In the genomic region with DNA sequence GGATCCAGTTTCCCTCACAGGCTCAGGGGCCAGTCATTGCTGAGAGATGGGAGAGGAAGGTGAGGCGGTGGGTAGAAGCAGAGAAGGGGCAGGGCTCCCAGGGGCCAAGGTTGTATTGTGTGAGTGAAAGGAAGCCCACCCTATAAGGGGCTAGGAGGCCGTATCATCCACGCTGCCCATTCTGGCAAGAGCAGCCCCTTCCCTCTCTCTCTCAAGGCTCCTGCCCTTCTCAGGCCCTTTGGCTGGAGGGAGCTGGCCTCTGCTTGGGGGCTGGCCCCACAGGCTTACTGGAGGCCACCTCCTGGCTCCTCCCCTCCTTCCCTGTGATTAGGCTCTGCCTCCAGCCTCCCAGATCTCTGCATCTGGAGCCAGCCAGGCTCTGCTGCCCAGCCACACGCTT, we compare ENCODE assay signal across 14 cellular contexts. TPM values are rescaled to one million over a fixed set of nuclear protein-coding genes. Genes with fewer than 3 reads are reported as not detected.
DNase-seq lines count a peak whose midpoint lies in the region; TF ChIP-seq lines count a peak whose summit lies in the region.
"Had no signal": no experiment of that assay in that cellular context is flagged by ENCODE, and none has a peak within 500 bp of the region (broad histone marks: within the 10 kb centered on the region; RNA-seq: fewer than 3 reads in every experiment).

No MANE protein-coding gene starts in this region.

- H2BK15ac ChIP-seq in mesendoderm (replicated peaks; ENCODE audit: low read depth) = no peak overlapping the region

- no peak overlapping the region for H2AK5ac ChIP-seq in mesendoderm (ENCODE audit: low read length)

- peaks cover 0 to 2% of the 10 kb centered on the region in 2 donors for H3K27me3 Mint-ChIP-seq in CD8-positive, alpha-beta memory T cell

- H3K4me3 ChIP-seq in BLaER1 (peak overlapping the region; percentile 48; the same call in 1 of the 2 replicates), mesendoderm (ENCODE audit: low read length) (no peak overlapping the region), osteoblast (ENCODE audit: insufficient read depth, low read length) (no peak overlapping the region)
- no peak overlapping the region for H3K4me3 ChIP-seq in CD8-positive, alpha-beta memory T cell (ENCODE audit: low read length)
- H3K4me3 ChIP-seq: left lung, SJSA1, uterus had no signal

- H3K79me1 ChIP-seq in mesendoderm (ENCODE audit: low read length) = no peaks in the 10 kb centered on the region

- no peak overlapping the region for H2BK5ac ChIP-seq in mesendoderm (ENCODE audit: low read length)

- POLR2A ChIA-PET in CD8-positive, alpha-beta memory T cell (lab: Charles Lee) = interaction anchor here (2.2 to 3.4 kb wide), 2 partner anchors 14 to 31 kb away, joined by 7 to 20 read pairs; partner anchors contain the start of gene TBX21

- H3K4me1 ChIP-seq in BLaER1 = peaks cover 97% of the 10 kb centered on the region
- H3K4me1 ChIP-seq in CD8-positive, alpha-beta memory T cell (ENCODE audit: insufficient read depth, low read length) = peaks cover 75% of the 10 kb centered on the region
- H3K4me1 ChIP-seq in mesendoderm (ENCODE audit: control insufficient read depth, low read depth, low read length) = peaks cover 18% of the 10 kb centered on the region
- no peaks in the 10 kb centered on the region for H3K4me1 ChIP-seq in osteoblast (ENCODE audit: insufficient read depth, low read length)
- H3K4me1 ChIP-seq: SJSA1, uterus had no signal

- DNase-seq in CD8-positive, alpha-beta memory T cell = no peak
- DNase-seq in activated CD8-positive, alpha-beta memory T cell treated with anti-CD3 and anti-CD28 coated beads, Interleukin-2, amount 50 U/mL, for 48 hours = peak; percentile 58
- DNase-seq in mesendoderm (peak; percentile 52), cortex of kidney (lab: John Stamatoyannopoulos, UW) (no peak), osteoblast (ENCODE audit: insufficient read length, low spot score, missing footprints) (no peak), NCI-H2227 treated with DMSO at 0.1 percent for 48 hours (lab: John Stamatoyannopoulos, UW) (no peak)
- DNase-seq: activated CD4-positive, CD25-positive, alpha-beta regulatory T cell; stimulated activated CD4-positive, alpha-beta T cell treated with anti-CD3 and anti-CD28 coated beads, Interleukin-4, amount 100 ng/mL, for 1 hour; uterus had no signal

- peaks cover 19% of the 10 kb centered on the region for H3K36me3 ChIP-seq in BLaER1
- no peaks in the 10 kb centered on the region for H3K36me3 ChIP-seq in CD8-positive, alpha-beta memory T cell (ENCODE audit: insufficient read depth, low read length)
- no peaks in the 10 kb centered on the region for H3K36me3 ChIP-seq in mesendoderm (ENCODE audit: control insufficient read depth, insufficient read depth, low read length)
- peaks cover 8% of the 10 kb centered on the region for H3K36me3 ChIP-seq in osteoblast (ENCODE audit: insufficient read depth, low read length)
- H3K36me3 ChIP-seq: SJSA1, uterus had no signal

- H3K79me2 ChIP-seq in mesendoderm (ENCODE audit: control insufficient read depth, insufficient read depth, low read length) = no peaks in the 10 kb centered on the region
- H3K79me2 ChIP-seq in osteoblast (ENCODE audit: insufficient read depth, low read length) = no peaks in the 10 kb centered on the region

- no peak overlapping the region for H2BK120ac ChIP-seq in mesendoderm (ENCODE audit: low read depth, low read length)

- H3K9ac ChIP-seq in BLaER1 (peak overlapping the region; percentile 49; the same call in 1 of the 2 replicates), mesendoderm (ENCODE audit: low read length) (no peak overlapping the region)

- no peak overlapping the region for H3K18ac ChIP-seq in mesendoderm (ENCODE audit: low read length)

- H3K27me3 ChIP-seq in BLaER1 (no peaks in the 10 kb centered on the region), mesendoderm (ENCODE audit: insufficient read depth, low read length, poor library complexity) (no peaks in the 10 kb centered on the region), osteoblast (ENCODE audit: insufficient read depth, low read length) (no peaks in the 10 kb centered on the region)
- no peaks in the 10 kb centered on the region for H3K27me3 ChIP-seq in CD8-positive, alpha-beta memory T cell (ENCODE audit: insufficient read depth, low read length, poor library complexity, severe bottlenecking)
- H3K27me3 ChIP-seq: left lung, SJSA1, uterus had no signal

- H3K23ac ChIP-seq in mesendoderm (ENCODE audit: low read length) = no peak overlapping the region

- no peak overlapping the region for H3K4ac ChIP-seq in mesendoderm (ENCODE audit: low read depth, low read length)

- peak overlapping the region; percentile 56 to 97 (median 92) for H3K27ac Mint-ChIP-seq in CD8-positive, alpha-beta memory T cell

- CTCF ChIA-PET in CD8-positive, alpha-beta memory T cell (lab: Charles Lee) = interaction anchor here (0.8 to 7.2 kb wide), 9 partner anchors 9 to 73 kb away, joined by 3 to 84 read pairs (median 5); partner anchors contain the start of gene TBX21

- H4K20me1 ChIP-seq in BLaER1 = peaks cover 55% of the 10 kb centered on the region
- peaks cover 30% of the 10 kb centered on the region for H4K20me1 ChIP-seq in osteoblast (ENCODE audit: insufficient read depth, low read length)

- no CpG with 5 or more reads among the region's 4 CpGs for WGBS in mesendoderm (ENCODE audit: extremely low coverage, insufficient coverage, low lambda C conversion rate)

- H3K36me3 Mint-ChIP-seq in CD8-positive, alpha-beta memory T cell = no peaks in the 10 kb centered on the region

- H4K8ac ChIP-seq in mesendoderm (ENCODE audit: low read depth, low read length) = no peak overlapping the region

- H3K27ac ChIP-seq in BLaER1 (peak overlapping the region; percentile 66), mesendoderm (ENCODE audit: low read depth, low read length) (no peak overlapping the region), osteoblast (ENCODE audit: low read depth, low read length) (no peak overlapping the region)
- peak overlapping the region; percentile 35 for H3K27ac ChIP-seq in CD8-positive, alpha-beta memory T cell (ENCODE audit: low read depth, low read length)
- H3K27ac ChIP-seq: left lung, SJSA1, uterus had no signal

- H4K5ac ChIP-seq in mesendoderm (ENCODE audit: low read length) = no peak overlapping the region

- H3K56ac ChIP-seq in mesendoderm (ENCODE audit: low read length) = peak overlapping the region; percentile 28

- no peak for TF ChIP-seq CTCF in osteoblast (IDR thresholded peaks at IDR 0.05; ENCODE audit: extremely low read depth, low read depth, low read length)

- H3K4me2 ChIP-seq in BLaER1 (peak overlapping the region; percentile 94), mesendoderm (ENCODE audit: low read length) (no peak overlapping the region), osteoblast (ENCODE audit: insufficient read depth, low read length) (no peak overlapping the region)

- no peak overlapping the region for H2AFZ ChIP-seq in osteoblast (ENCODE audit: low read length)

- H3K4me3 Mint-ChIP-seq in CD8-positive, alpha-beta memory T cell = peak overlapping the region; percentile 57 to 91 (median 79)

- peaks cover 80 to 87% (median 81%) of the 10 kb centered on the region in 3 donors for H3K4me1 Mint-ChIP-seq in CD8-positive, alpha-beta memory T cell

- H3K9me3 ChIP-seq in BLaER1 = no peaks in the 10 kb centered on the region
- H3K9me3 ChIP-seq in CD8-positive, alpha-beta memory T cell (ENCODE audit: low read length) = no peaks in the 10 kb centered on the region
- H3K9me3 ChIP-seq in osteoblast (ENCODE audit: low read depth, low read length) = no peaks in the 10 kb centered on the region
- H3K9me3 ChIP-seq: left lung, SJSA1, uterus had no signal

- H3K9me3 Mint-ChIP-seq in CD8-positive, alpha-beta memory T cell = no peaks in the 10 kb centered on the region

RNA-seq across cellular contexts. Expression of gene TBKBP1, which starts 7.6 kb away (rescaled TPM):
- total RNA-seq in CD8-positive, alpha-beta memory T cell = 1 to 10 TPM; 6.6 to 6.7 TPM
- polyA plus RNA-seq in CD8-positive, alpha-beta memory T cell = 1.8 TPM
- polyA plus RNA-seq in mesendoderm (2013, experiment 1 of 2) = 8.1 TPM
- 7.0 TPM for polyA plus RNA-seq in mesendoderm (2013, experiment 2 of 2)
- 11.8 and 11.9 TPM in 2 replicates for total RNA-seq in osteoblast

RNA-seq across cellular contexts. Expression of gene TBX21, which starts 31.4 kb away (rescaled TPM):
- total RNA-seq in CD8-positive, alpha-beta memory T cell = 10 to 100 TPM; 37.8 to 39.8 TPM
- polyA plus RNA-seq in CD8-positive, alpha-beta memory T cell = 59.6 TPM
- polyA plus RNA-seq in mesendoderm (2013, experiment 1 of 2) = 0.01 TPM
- polyA plus RNA-seq in mesendoderm (2013, experiment 2 of 2) = 0.04 TPM
- not detected in 2 replicates for total RNA-seq in osteoblast
- total RNA-seq: epithelial cell of proximal tubule, HT1080, SJSA1 had no signal

RNA-seq across cellular contexts. Expression of gene KPNB1, which starts 51.9 kb away (rescaled TPM):
- total RNA-seq in CD8-positive, alpha-beta memory T cell = 100 to 1,000 TPM; 907 to 915 TPM
- 35.9 TPM for polyA plus RNA-seq in CD8-positive, alpha-beta memory T cell
- 345 TPM for polyA plus RNA-seq in mesendoderm (2013, experiment 1 of 2)
- 347 TPM for polyA plus RNA-seq in mesendoderm (2013, experiment 2 of 2)
- total RNA-seq in osteoblast = 331 and 351 TPM in 2 replicates

Comparison
In these comparisons a context has a peak if more than half of its experiments do, and no peak if none do; other contexts are left out.
1. H3K27ac ChIP-seq: peak in BLaER1 (single experiment) and CD8-positive, alpha-beta memory T cell (single experiment); none in mesendoderm (single experiment) and osteoblast (single experiment).
2. DNase-seq: peak in activated CD8-positive, alpha-beta memory T cell treated with anti-CD3 and anti-CD28 coated beads, Interleukin-2, amount 50 U/mL, for 48 hours (single experiment) and mesendoderm (single experiment); none in CD8-positive, alpha-beta memory T cell (0 of 5), cortex of kidney (single experiment), osteoblast (single experiment) and NCI-H2227 treated with DMSO at 0.1 percent for 48 hours (single experiment).
3. RNA of gene TBX21, which starts 31.4 kb away (total RNA-seq): 37.8 to 39.8 TPM in CD8-positive, alpha-beta memory T cell; not detected in osteoblast; every median in the first group is over 10 times any median in the second.